Comparison of ENCODE assay signal across 15 cellular contexts in the genomic region with DNA sequence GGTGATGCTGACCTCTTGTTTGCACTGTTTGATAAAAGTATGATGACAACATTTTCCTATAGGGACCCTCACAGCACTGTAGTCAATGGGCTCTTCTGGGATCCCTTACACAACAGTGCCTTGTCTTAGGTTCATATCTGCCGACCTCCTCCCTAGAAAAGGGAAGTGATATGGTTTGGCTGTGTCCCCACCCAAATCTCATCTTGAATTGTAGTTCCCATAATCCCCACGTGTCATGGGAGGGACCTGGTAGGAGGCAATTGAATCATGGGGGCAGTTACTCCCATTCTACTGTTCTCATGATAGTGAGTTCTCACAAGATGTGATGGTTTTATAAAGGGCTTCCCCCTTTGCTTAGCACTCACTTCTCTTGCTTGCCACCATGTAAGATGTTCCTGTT. TPM values are rescaled to one million over a fixed set of nuclear protein-coding genes. Genes with fewer than 3 reads are reported as not detected.
DNase-seq lines count a peak whose midpoint lies in the region; ATAC-seq, FAIRE-seq and TF ChIP-seq lines count a peak whose summit lies in the region.
"Had no signal": no experiment of that assay in that cellular context is flagged by ENCODE, and none has a peak within 500 bp of the region (broad histone marks: within the 10 kb centered on the region; RNA-seq: fewer than 3 reads in every experiment).

No MANE protein-coding gene starts in this region.

- no peak for TF ChIP-seq EP300 in K562 (IDR thresholded peaks at IDR 0.05; ENCODE audit: low read length)

- no peak for ATAC-seq in K562
- no peak for ATAC-seq in HG03342 (IDR thresholded peaks at IDR 0.05; ENCODE audit: unreplicated experiment)
- no peak for ATAC-seq in GM21360 (IDR thresholded peaks at IDR 0.05; ENCODE audit: unreplicated experiment)

- in situ Hi-C loops in K562 (cut with MboI), result no loop called here

- H2AFZ ChIP-seq in K562 (ENCODE audit: low read depth, low read length), result no peak overlapping the region

- 0 out of 2 replicates have a peak, but pooled peaks cover 6% of the 10 kb centered on the region for H4K20me1 ChIP-seq in K562 (replicated peaks; ENCODE audit: control insufficient read depth, insufficient read depth, low read length)

- no peaks in the 10 kb centered on the region for H3K27me3 Mint-ChIP-seq in activated naive CD4-positive, alpha-beta T cell treated with anti-CD3 and anti-CD28 coated beads, Interleukin-2, amount 50 U/mL, for 24 hours
- no peaks in the 10 kb centered on the region for H3K27me3 Mint-ChIP-seq in T-helper 2 cell treated with Interferon-gamma antibody and Interleukin-4, amounts not matched to agents 5 μg/mL and 100 μg/mL, for 36 hours (ENCODE audit: low read depth)

- H3K9me3 Mint-ChIP-seq in activated naive CD4-positive, alpha-beta T cell treated with anti-CD3 and anti-CD28 coated beads, Interleukin-2, amount 50 U/mL, for 24 hours, result peaks cover 10% of the 10 kb centered on the region
- H3K9me3 Mint-ChIP-seq in T-helper 2 cell treated with Interferon-gamma antibody and Interleukin-4, amounts not matched to agents 5 μg/mL and 100 μg/mL, for 36 hours, result peaks cover 19% of the 10 kb centered on the region

- no peak overlapping the region for H3K27ac ChIP-seq in K562 (ENCODE audit: extremely low read depth, low read depth, low read length)
- H3K27ac ChIP-seq: ascending aorta, RWPE1 had no signal

- no peaks in the 10 kb centered on the region for H3K27me3 ChIP-seq in K562 (ENCODE audit: control insufficient read depth in 2 of 2, insufficient read depth in 2 of 2, low read length in 2 of 2)
- H3K27me3 ChIP-seq: ascending aorta, MG63 had no signal

- TF ChIP-seq RAD21 in K562 (CRISPR knock-in tag; conservative IDR thresholded peaks at IDR 0.05 in 1 of 2, IDR thresholded peaks at IDR 0.05 in 1 of 2), result no peak

- no peak overlapping the region for H3K9ac ChIP-seq in K562 (ENCODE audit: insufficient read depth in 1 of 2, low read depth in 2 of 2, low read length in 2 of 2)

- DNase-seq in activated naive CD4-positive, alpha-beta T cell treated with Interleukin-2 at 50 U/mL for 16 hours, result no peak
- no peak for DNase-seq in T-helper 2 cell treated with Interferon-gamma antibody and Interleukin-4, amounts not matched to agents 5 μg/mL and 100 μg/mL, for 36 hours (ENCODE audit: low spot score)
- DNase-seq in K562 (ENCODE audit: extremely low read depth in 1 of 4, low spot score in 3 of 4) (no peak), NCI-H446 treated with DMSO at 0.1 percent for 48 hours (lab: John Stamatoyannopoulos, UW) (no peak)
- DNase-seq: Calu3, H7, MG63, NCI-H2081, right cardiac atrium had no signal

- H3K4me1 ChIP-seq in K562 (replicated peaks in 1 of 2; ENCODE audit: control insufficient read depth in 2 of 2, insufficient read depth in 2 of 2, low read length in 2 of 2), result peaks cover 9 to 13% of the 10 kb centered on the region in 2 experiments
- H3K4me1 ChIP-seq: ascending aorta had no signal

- H3K4me1 Mint-ChIP-seq in activated naive CD4-positive, alpha-beta T cell treated with anti-CD3 and anti-CD28 coated beads, Interleukin-2, amount 50 U/mL, for 24 hours, result peaks cover 90% of the 10 kb centered on the region
- peaks cover 67% of the 10 kb centered on the region for H3K4me1 Mint-ChIP-seq in T-helper 2 cell treated with Interferon-gamma antibody and Interleukin-4, amounts not matched to agents 5 μg/mL and 100 μg/mL, for 36 hours (ENCODE audit: low read depth)

- H3K79me2 ChIP-seq in K562 (ENCODE audit: control insufficient read depth, insufficient read depth, low read length), result peaks cover 16% of the 10 kb centered on the region; the same call in 1 of the 3 replicates

- WGBS in K562 (ENCODE audit: insufficient coverage, low coverage, missing lambda C conversion rate), result 41% methylated on average over 2 of the region's 2 CpGs

- no peaks in the 10 kb centered on the region for H3K9me1 ChIP-seq in K562 (ENCODE audit: control insufficient read depth, insufficient read depth, low read length)

- peak overlapping the region; percentile 19 for H3K4me3 Mint-ChIP-seq in activated naive CD4-positive, alpha-beta T cell treated with anti-CD3 and anti-CD28 coated beads, Interleukin-2, amount 50 U/mL, for 24 hours
- H3K4me3 Mint-ChIP-seq in T-helper 2 cell treated with Interferon-gamma antibody and Interleukin-4, amounts not matched to agents 5 μg/mL and 100 μg/mL, for 36 hours, result peak overlapping the region; percentile 49

- TF ChIP-seq POLR2A in K562 (conservative IDR thresholded peaks at IDR 0.05), result no peak

- H3K4me3 ChIP-seq in K562, result no peak overlapping the region
- H3K4me3 ChIP-seq: ascending aorta, MG63 had no signal

- intact Hi-C loops in K562 (cut with micrococcal nuclease), result no loop called here

- peak overlapping the region; percentile 94 for H3K27ac Mint-ChIP-seq in activated naive CD4-positive, alpha-beta T cell treated with anti-CD3 and anti-CD28 coated beads, Interleukin-2, amount 50 U/mL, for 24 hours
- peak overlapping the region; percentile 42 for H3K27ac Mint-ChIP-seq in T-helper 2 cell treated with Interferon-gamma antibody and Interleukin-4, amounts not matched to agents 5 μg/mL and 100 μg/mL, for 36 hours

- no TSS peak for BruUV-seq in K562 (replicated peaks; lab: Mats Ljungman, UMichigan)

- CTCF ChIA-PET in K562 (lab: Yijun Ruan, JAX; ENCODE audit: low intra/inter-chr PET ratio), result no interaction called here

- no peak overlapping the region for H3K4me2 ChIP-seq in K562 (ENCODE audit: insufficient read depth, low read length)

- no peak for FAIRE-seq in K562 (lab: Jason Lieb, UNC)

- H3K36me3 ChIP-seq in K562 (ENCODE audit: control insufficient read depth, insufficient read depth, low read length), result peaks cover 80% of the 10 kb centered on the region

- no peak for TF ChIP-seq CTCF in K562 (IDR thresholded peaks at IDR 0.05 in 2 of 3, conservative IDR thresholded peaks at IDR 0.05 in 1 of 3; ENCODE audit: insufficient read depth in 2 of 3, low read depth in 1 of 3, low read length in 3 of 3)

- POLR2A ChIA-PET in K562 (lab: Yijun Ruan, JAX), result interaction anchor here (0.8 to 0.9 kb wide), 2 partner anchors 9 to 19 kb away, joined by 3 read pairs; no protein-coding TSS in a partner anchor

- H3K9me3 ChIP-seq in K562 (replicated peaks; ENCODE audit: control insufficient read depth, insufficient read depth, low read depth, low read length), result peaks cover 18% of the 10 kb centered on the region
- H3K9me3 ChIP-seq: ascending aorta, MG63 had no signal

- H3K36me3 Mint-ChIP-seq in activated naive CD4-positive, alpha-beta T cell treated with anti-CD3 and anti-CD28 coated beads, Interleukin-2, amount 50 U/mL, for 24 hours, result peaks cover 41% of the 10 kb centered on the region
- H3K36me3 Mint-ChIP-seq in T-helper 2 cell treated with Interferon-gamma antibody and Interleukin-4, amounts not matched to agents 5 μg/mL and 100 μg/mL, for 36 hours (ENCODE audit: low read depth), result peaks cover 86% of the 10 kb centered on the region

TF ChIP-seq in K562, 482 proteins besides CTCF, POLR2A, EP300 and RAD21 (continues in another document):
- no peak for TF ChIP-seq ZNF277 (CRISPR knock-in tag; IDR thresholded peaks at IDR 0.05; ENCODE audit: borderline replicate concordance)

RNA-seq across cellular contexts. Expression of gene ZC3HAV1, which starts 23.1 kb away (rescaled TPM):
- 53.8 and 57.1 TPM in 2 replicates for total RNA-seq in K562 (2011; cell fraction: chromatin; rRNA removed; ENCODE audit: low replicate concordance)
- total RNA-seq in K562 (2011; cell fraction: nucleolus; rRNA removed), result 29.0 and 32.2 TPM in 2 replicates
- 34.5 and 41.2 TPM in 2 replicates for total RNA-seq in K562 (2011; cell fraction: nucleoplasm; rRNA removed)
- 23.9 and 26.4 TPM in 2 replicates for total RNA-seq in K562 (2014; rRNA removed)
- total RNA-seq in K562 (2014; rRNA removed; fragmentation: Illumina TruSeq; extraction: Trizol), result 34.0 TPM in 2 replicates
- 38.9 and 40.5 TPM in 2 replicates for total RNA-seq in K562 (2015; rRNA removed; fragmentation: Illumina TruSeq; extraction: Trizol)
- total RNA-seq in K562 (2021), result 33.0 and 33.8 TPM in 2 replicates
- 16.9 and 22.4 TPM in 2 replicates for polyA plus RNA-seq in K562 (2011; rRNA removed)
- 13.3 and 18.4 TPM in 2 replicates for polyA plus RNA-seq in K562 (2011; cell fraction: cytosol; rRNA removed)
- polyA plus RNA-seq in K562 (2011; cell fraction: nucleus; rRNA removed), result 12.9 and 17.7 TPM in 2 replicates
- 20.5 and 21.0 TPM in 2 replicates for polyA plus RNA-seq in K562 (2012)
- 22.8 and 30.9 TPM in 2 replicates for polyA plus RNA-seq in K562 (2014; fragmentation: Illumina TruSeq; extraction: Trizol)
- 10 to 100 TPM; 11.9 to 13.4 TPM for polyA plus RNA-seq in K562 (2014; fragmentation: Nextera tagmentation; extraction: Ambion mirVana)
- 18.0 and 18.7 TPM in 2 replicates for polyA plus RNA-seq in K562 (2014; rRNA removed)
- 29.5 and 40.3 TPM in 2 replicates for polyA minus RNA-seq in K562 (2011; rRNA and poly(A)+ RNA removed)
- 24.2 and 28.1 TPM in 2 replicates for polyA minus RNA-seq in K562 (2011; cell fraction: cytosol; rRNA and poly(A)+ RNA removed)
- polyA minus RNA-seq in K562 (2011; cell fraction: nucleus; rRNA and poly(A)+ RNA removed), result 17.8 and 38.4 TPM in 2 replicates

RNA-seq across cellular contexts. Expression of gene ZC3HAV1L, which starts 50.6 kb away (rescaled TPM):
- total RNA-seq in K562 (2011; cell fraction: chromatin; rRNA removed; ENCODE audit: low replicate concordance), result not detected in 2 replicates
- total RNA-seq in K562 (2011; cell fraction: nucleolus; rRNA removed), result not detected in 2 replicates
- not detected in 2 replicates for total RNA-seq in K562 (2011; cell fraction: nucleoplasm; rRNA removed)
- total RNA-seq in K562 (2014; rRNA removed) (not detected in 2 replicates), K562 (2014; rRNA removed; fragmentation: Illumina TruSeq; extraction: Trizol) (not detected in 2 replicates), K562 (2015; rRNA removed; fragmentation: Illumina TruSeq; extraction: Trizol) (not detected in 2 replicates), K562 (2021) (not detected in 2 replicates)
- polyA plus RNA-seq in K562 (2011; rRNA removed) (not detected in 2 replicates), K562 (2014; fragmentation: Illumina TruSeq; extraction: Trizol) (not detected in 2 replicates), K562 (2014; fragmentation: Nextera tagmentation; extraction: Ambion mirVana) (not detected), K562 (2014; rRNA removed) (not detected in 2 replicates)
- polyA plus RNA-seq in K562 (2011; cell fraction: cytosol; rRNA removed), result not detected in 2 replicates
- not detected in 2 replicates for polyA plus RNA-seq in K562 (2011; cell fraction: nucleus; rRNA removed)
- polyA plus RNA-seq in K562 (2012), result not detected in 2 replicates
- not detected in 2 replicates for polyA minus RNA-seq in K562 (2011; rRNA and poly(A)+ RNA removed)
- polyA minus RNA-seq in K562 (2011; cell fraction: cytosol; rRNA and poly(A)+ RNA removed), result not detected in 2 replicates
- not detected in 2 replicates for polyA minus RNA-seq in K562 (2011; cell fraction: nucleus; rRNA and poly(A)+ RNA removed)
- total RNA-seq: osteocyte had no signal
